ENCODE assay signal across 1 cellular context in the genomic region with DNA sequence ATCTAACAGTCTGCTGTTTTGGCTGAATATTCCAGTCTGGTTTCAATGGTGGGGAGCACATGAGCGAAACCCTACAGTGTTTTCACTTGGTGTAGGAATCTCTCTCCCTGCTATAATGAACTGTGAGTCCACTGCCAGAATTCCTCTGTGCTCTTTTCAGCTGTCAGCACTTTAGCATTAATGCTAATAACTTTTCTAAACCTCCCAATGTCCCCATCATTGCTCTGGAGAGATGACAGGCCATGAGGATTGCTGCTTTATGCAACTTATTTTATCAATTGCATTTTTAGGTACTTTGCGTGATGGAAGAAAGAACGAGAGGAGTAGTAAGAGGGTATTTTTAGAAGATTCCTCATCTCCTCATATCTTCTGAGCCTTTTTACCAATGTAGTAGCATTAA.
TF ChIP-seq lines count a peak whose summit lies in the region.

No MANE protein-coding gene starts in this region.

TF ChIP-seq in neural cell, 6 proteins besides CTCF, POLR2A, EP300 and RAD21 (continued from another document):
- TF ChIP-seq, protein P1, sequence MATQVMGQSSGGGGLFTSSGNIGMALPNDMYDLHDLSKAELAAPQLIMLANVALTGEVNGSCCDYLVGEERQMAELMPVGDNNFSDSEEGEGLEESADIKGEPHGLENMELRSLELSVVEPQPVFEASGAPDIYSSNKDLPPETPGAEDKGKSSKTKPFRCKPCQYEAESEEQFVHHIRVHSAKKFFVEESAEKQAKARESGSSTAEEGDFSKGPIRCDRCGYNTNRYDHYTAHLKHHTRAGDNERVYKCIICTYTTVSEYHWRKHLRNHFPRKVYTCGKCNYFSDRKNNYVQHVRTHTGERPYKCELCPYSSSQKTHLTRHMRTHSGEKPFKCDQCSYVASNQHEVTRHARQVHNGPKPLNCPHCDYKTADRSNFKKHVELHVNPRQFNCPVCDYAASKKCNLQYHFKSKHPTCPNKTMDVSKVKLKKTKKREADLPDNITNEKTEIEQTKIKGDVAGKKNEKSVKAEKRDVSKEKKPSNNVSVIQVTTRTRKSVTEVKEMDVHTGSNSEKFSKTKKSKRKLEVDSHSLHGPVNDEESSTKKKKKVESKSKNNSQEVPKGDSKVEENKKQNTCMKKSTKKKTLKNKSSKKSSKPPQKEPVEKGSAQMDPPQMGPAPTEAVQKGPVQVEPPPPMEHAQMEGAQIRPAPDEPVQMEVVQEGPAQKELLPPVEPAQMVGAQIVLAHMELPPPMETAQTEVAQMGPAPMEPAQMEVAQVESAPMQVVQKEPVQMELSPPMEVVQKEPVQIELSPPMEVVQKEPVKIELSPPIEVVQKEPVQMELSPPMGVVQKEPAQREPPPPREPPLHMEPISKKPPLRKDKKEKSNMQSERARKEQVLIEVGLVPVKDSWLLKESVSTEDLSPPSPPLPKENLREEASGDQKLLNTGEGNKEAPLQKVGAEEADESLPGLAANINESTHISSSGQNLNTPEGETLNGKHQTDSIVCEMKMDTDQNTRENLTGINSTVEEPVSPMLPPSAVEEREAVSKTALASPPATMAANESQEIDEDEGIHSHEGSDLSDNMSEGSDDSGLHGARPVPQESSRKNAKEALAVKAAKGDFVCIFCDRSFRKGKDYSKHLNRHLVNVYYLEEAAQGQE (IDR thresholded peaks at IDR 0.05; ENCODE audit: borderline replicate concordance) = no peak
- TF ChIP-seq SMC3 (conservative IDR thresholded peaks at IDR 0.05; ENCODE audit: poor library complexity) (no peak), EZH2 (IDR thresholded peaks at IDR 0.05; ENCODE audit: borderline replicate concordance, insufficient read depth, low read length, poor library complexity, severe bottlenecking) (no peak), TAF1 (IDR thresholded peaks at IDR 0.05; ENCODE audit: low read depth) (no peak), MXI1 (conservative IDR thresholded peaks at IDR 0.05; ENCODE audit: poor library complexity, severe bottlenecking) (no peak)
